ENCODE assay signal across 14 cellular contexts in genomic region chr17:66364508-66365203, GRCh38.
A peak's percentile ranks its signal among the peaks of the same experiment; 100 is the strongest.
DNase-seq lines count a peak whose midpoint lies in the region; ATAC-seq and TF ChIP-seq lines count a peak whose summit lies in the region.
"Had no signal": no experiment of that assay in that cellular context is flagged by ENCODE, and none has a peak within 500 bp of the region (broad histone marks: within the 10 kb centered on the region; RNA-seq: fewer than 3 reads in every experiment).

No MANE protein-coding gene starts in this region.

- H3K4me3 ChIP-seq in OCI-LY1 (ENCODE audit: low read depth, low read length, poor library complexity, severe bottlenecking) (no peak overlapping the region), tibial nerve (no peak overlapping the region), esophagus muscularis mucosa (no peak overlapping the region)
- H3K4me3 ChIP-seq: tibial artery had no signal

- peak overlapping the region; percentile 66 for H3K27ac Mint-ChIP-seq in activated naive CD4-positive, alpha-beta T cell treated with anti-CD3 and anti-CD28 coated beads for 36 hours
- H3K27ac Mint-ChIP-seq in activated naive CD4-positive, alpha-beta T cell treated with anti-CD3 and anti-CD28 coated beads, Interleukin-2, amount 50 U/mL, for 72 hours: peak overlapping the region in 1 of 2 donors; percentile 80
- peak overlapping the region; percentile 44 for H3K27ac Mint-ChIP-seq in stimulated activated memory B cell treated with anti-CD40 and anti-IgM and Interleukin-4, amounts not matched to agents 10 μg/mL and 1 μg/mL and 100 μg/mL, for 72 hours

- DNase-seq in activated naive CD4-positive, alpha-beta T cell treated with anti-CD3 and anti-CD28 coated beads for 36 hours: peak; percentile 25
- DNase-seq in activated naive CD4-positive, alpha-beta T cell treated with anti-CD3 and anti-CD28 coated beads, Interleukin-2, amount 50 U/mL, for 16 hours: no peak
- no peak for DNase-seq in activated naive CD4-positive, alpha-beta T cell treated with anti-CD3 and anti-CD28 coated beads, Interleukin-2, amount 50 U/mL, for 72 hours (ENCODE audit: low spot score in 2 of 2)
- DNase-seq in tibial nerve (ENCODE audit: low spot score in 2 of 2) (no peak), esophagus muscularis mucosa (ENCODE audit: extremely low spot score) (no peak), substantia nigra (lab: John Stamatoyannopoulos, UW) (no peak)
- DNase-seq: foreskin keratinocyte, H7, Karpas-422, T-helper 9 cell, tibial artery had no signal

- H3K9ac ChIP-seq in OCI-LY1 (ENCODE audit: low read length): no peak overlapping the region

- 86 to 88% methylated on average over 11 of the region's 11 CpGs for WGBS in tibial nerve, 2 donors
- 86% methylated on average over 11 of the region's 11 CpGs for WGBS in esophagus muscularis mucosa

- intact Hi-C loops in activated naive CD4-positive, alpha-beta T cell treated with anti-CD3 and anti-CD28 coated beads for 36 hours (cut with micrococcal nuclease): loop anchor here (2.0 kb wide), 1 partner anchor 16 kb away; no protein-coding TSS in a partner anchor
- intact Hi-C loops in esophagus muscularis mucosa (cut with DNase I): no loop called here

- H3K9me3 ChIP-seq in OCI-LY1 (ENCODE audit: low read length): no peaks in the 10 kb centered on the region
- H3K9me3 ChIP-seq in tibial nerve: no peaks in the 10 kb centered on the region
- no peaks in the 10 kb centered on the region for H3K9me3 ChIP-seq in esophagus muscularis mucosa
- H3K9me3 ChIP-seq: tibial artery had no signal

- no peaks in the 10 kb centered on the region for H3F3A ChIP-seq in OCI-LY1 (ENCODE audit: insufficient read depth, low read length)

- H3K79me2 ChIP-seq in OCI-LY1 (ENCODE audit: insufficient read depth, low read length): no peaks in the 10 kb centered on the region

- H3K4me2 ChIP-seq in OCI-LY1 (ENCODE audit: low read length): 0 out of 2 replicates have a peak overlapping the region, but pooled peaks have one; percentile 0

- TF ChIP-seq CTCF in OCI-LY1 (IDR thresholded peaks at IDR 0.05; ENCODE audit: low read length) (no peak), tibial nerve (IDR thresholded peaks at IDR 0.05) (no peak), esophagus muscularis mucosa (IDR thresholded peaks at IDR 0.05) (no peak)

- H2AFZ ChIP-seq in OCI-LY1 (ENCODE audit: low read length): no peak overlapping the region

- H3K4me3 Mint-ChIP-seq in activated naive CD4-positive, alpha-beta T cell treated with anti-CD3 and anti-CD28 coated beads for 36 hours: peak overlapping the region; percentile 44
- H3K4me3 Mint-ChIP-seq in stimulated activated memory B cell treated with anti-CD40 and anti-IgM and Interleukin-4, amounts not matched to agents 10 μg/mL and 1 μg/mL and 100 μg/mL, for 72 hours: peak overlapping the region; percentile 29

- H3K27ac ChIP-seq in OCI-LY1 (ENCODE audit: low read depth, low read length, poor library complexity, severe bottlenecking) (no peak overlapping the region), tibial nerve (peak overlapping the region in 1 of 4 donors; percentile 45), esophagus muscularis mucosa (replicated peaks in 1 of 4) (no peak overlapping the region), substantia nigra (ENCODE audit: low read depth, low read length, poor library complexity, severe bottlenecking) (no peak overlapping the region)
- H3K27ac ChIP-seq: foreskin keratinocyte, RWPE1, tibial artery had no signal

- H3K9me3 Mint-ChIP-seq in activated naive CD4-positive, alpha-beta T cell treated with anti-CD3 and anti-CD28 coated beads for 36 hours: no peaks in the 10 kb centered on the region
- H3K9me3 Mint-ChIP-seq in activated naive CD4-positive, alpha-beta T cell treated with anti-CD3 and anti-CD28 coated beads, Interleukin-2, amount 50 U/mL, for 72 hours: no peaks in the 10 kb centered on the region
- H3K9me3 Mint-ChIP-seq in stimulated activated memory B cell treated with anti-CD40 and anti-IgM and Interleukin-4, amounts not matched to agents 10 μg/mL and 1 μg/mL and 100 μg/mL, for 72 hours: no peaks in the 10 kb centered on the region

- H3K36me3 Mint-ChIP-seq in activated naive CD4-positive, alpha-beta T cell treated with anti-CD3 and anti-CD28 coated beads for 36 hours (ENCODE audit: low read depth): peaks cover 11% of the 10 kb centered on the region
- peaks cover 0 to 9% of the 10 kb centered on the region in 2 donors for H3K36me3 Mint-ChIP-seq in activated naive CD4-positive, alpha-beta T cell treated with anti-CD3 and anti-CD28 coated beads, Interleukin-2, amount 50 U/mL, for 72 hours
- no peaks in the 10 kb centered on the region for H3K36me3 Mint-ChIP-seq in stimulated activated memory B cell treated with anti-CD40 and anti-IgM and Interleukin-4, amounts not matched to agents 10 μg/mL and 1 μg/mL and 100 μg/mL, for 72 hours

- no peaks in the 10 kb centered on the region for H3K27me3 Mint-ChIP-seq in activated naive CD4-positive, alpha-beta T cell treated with anti-CD3 and anti-CD28 coated beads for 36 hours (ENCODE audit: low read depth)
- H3K27me3 Mint-ChIP-seq in stimulated activated memory B cell treated with anti-CD40 and anti-IgM and Interleukin-4, amounts not matched to agents 10 μg/mL and 1 μg/mL and 100 μg/mL, for 72 hours: no peaks in the 10 kb centered on the region

- ATAC-seq in activated naive CD4-positive, alpha-beta T cell treated with anti-CD3 and anti-CD28 coated beads, Interleukin-2, amount 50 U/mL, for 72 hours: peak; percentile 48 to 64
- peak; percentile 65 for ATAC-seq in stimulated activated memory B cell treated with anti-CD40 and anti-IgM and Interleukin-4, amounts not matched to agents 10 μg/mL and 1 μg/mL and 100 μg/mL, for 72 hours
- ATAC-seq: foreskin keratinocyte had no signal

- H3K36me3 ChIP-seq in OCI-LY1 (ENCODE audit: insufficient read depth, low read length): no peaks in the 10 kb centered on the region
- H3K36me3 ChIP-seq in tibial nerve: no peaks in the 10 kb centered on the region
- no peaks in the 10 kb centered on the region for H3K36me3 ChIP-seq in esophagus muscularis mucosa
- H3K36me3 ChIP-seq: tibial artery had no signal

- no peaks in the 10 kb centered on the region for H3K27me3 ChIP-seq in OCI-LY1 (ENCODE audit: insufficient read depth, low read length)
- no peaks in the 10 kb centered on the region for H3K27me3 ChIP-seq in tibial nerve
- H3K27me3 ChIP-seq in esophagus muscularis mucosa: no peaks in the 10 kb centered on the region
- H3K27me3 ChIP-seq: foreskin keratinocyte, tibial artery had no signal

- peaks cover 85% of the 10 kb centered on the region for H3K4me1 Mint-ChIP-seq in activated naive CD4-positive, alpha-beta T cell treated with anti-CD3 and anti-CD28 coated beads for 36 hours (ENCODE audit: low read depth)
- peaks cover 26% of the 10 kb centered on the region for H3K4me1 Mint-ChIP-seq in stimulated activated memory B cell treated with anti-CD40 and anti-IgM and Interleukin-4, amounts not matched to agents 10 μg/mL and 1 μg/mL and 100 μg/mL, for 72 hours

- no peak for TF ChIP-seq EP300 in tibial nerve (IDR thresholded peaks at IDR 0.05)
- TF ChIP-seq EP300 in esophagus muscularis mucosa (IDR thresholded peaks at IDR 0.05): no peak

- no peaks in the 10 kb centered on the region for H3K9me2 ChIP-seq in OCI-LY1 (ENCODE audit: low read depth, low read length)

- H4K20me1 ChIP-seq in OCI-LY1 (ENCODE audit: insufficient read depth, low read length): no peaks in the 10 kb centered on the region

- H3K4me1 ChIP-seq in OCI-LY1 (ENCODE audit: insufficient read depth, low read length, severe bottlenecking) (peaks cover 18% of the 10 kb centered on the region), tibial nerve (peaks cover 0 to 28% (median 11%) of the 10 kb centered on the region in 4 donors), esophagus muscularis mucosa (peaks cover 0 to 16% (median 9%) of the 10 kb centered on the region in 4 donors)
- H3K4me1 ChIP-seq: foreskin keratinocyte, tibial artery had no signal

- no peak for TF ChIP-seq POLR2A in tibial nerve (IDR thresholded peaks at IDR 0.05)
- no peak for TF ChIP-seq POLR2A in esophagus muscularis mucosa (IDR thresholded peaks at IDR 0.05; ENCODE audit: low read depth)

- CTCF ChIA-PET in activated naive CD4-positive, alpha-beta T cell treated with anti-CD3 and anti-CD28 coated beads for 36 hours (lab: Charles Lee): no interaction called here
